11 cellular contexts compared by ENCODE assay signal in genomic region chr10:5563991-5564536, GRCh38. TPM values are rescaled to one million over a fixed set of nuclear protein-coding genes. Genes with fewer than 3 reads are reported as not detected.
DNase-seq lines count a peak whose midpoint lies in the region; ATAC-seq, FAIRE-seq and TF ChIP-seq lines count a peak whose summit lies in the region.
"Had no signal": no experiment of that assay in that cellular context is flagged by ENCODE, and none has a peak within 500 bp of the region (broad histone marks: within the 10 kb centered on the region; RNA-seq: fewer than 3 reads in every experiment).

No MANE protein-coding gene starts in this region.

- BruUV-seq in K562 (replicated peaks; lab: Mats Ljungman, UMichigan): no TSS peak

- H3K9ac ChIP-seq in K562 (ENCODE audit: insufficient read depth in 1 of 2, low read depth in 2 of 2, low read length in 2 of 2): peak overlapping the region in 1 of 2 experiments; percentile 81; a peak in 2 of 4 replicates
- H3K9ac ChIP-seq: BLaER1 treated with 17β-estradiol and CSF1 and Interleukin-3, amounts not matched to agents 10 nM and 100 nM had no signal

- no peak for TF ChIP-seq RAD21 in K562 (CRISPR knock-in tag; conservative IDR thresholded peaks at IDR 0.05 in 1 of 2, IDR thresholded peaks at IDR 0.05 in 1 of 2)

- H3K9me3 ChIP-seq in K562 (replicated peaks; ENCODE audit: control insufficient read depth, insufficient read depth, low read depth, low read length) (no peaks in the 10 kb centered on the region), osteoblast (ENCODE audit: low read depth, low read length) (no peaks in the 10 kb centered on the region)
- H3K9me3 ChIP-seq: BLaER1 treated with 17β-estradiol and CSF1 and Interleukin-3, amounts not matched to agents 10 nM and 100 nM had no signal

- no peak for FAIRE-seq in K562 (lab: Jason Lieb, UNC)

- H3K4me3 ChIP-seq in K562 (no peak overlapping the region), osteoblast (ENCODE audit: insufficient read depth, low read length) (peak overlapping the region; percentile 14)
- H3K4me3 ChIP-seq: BLaER1 treated with 17β-estradiol and CSF1 and Interleukin-3, amounts not matched to agents 10 nM and 100 nM; cardiac muscle cell had no signal

- peak overlapping the region; percentile 75 for H2AFZ ChIP-seq in K562 (ENCODE audit: low read depth, low read length)
- peak overlapping the region; percentile 73 for H2AFZ ChIP-seq in osteoblast (ENCODE audit: low read length)

- peaks cover 32 to 34% of the 10 kb centered on the region in 2 experiments for H3K4me1 ChIP-seq in K562 (replicated peaks in 1 of 2; ENCODE audit: control insufficient read depth in 2 of 2, insufficient read depth in 2 of 2, low read length in 2 of 2)
- peaks cover 56% of the 10 kb centered on the region for H3K4me1 ChIP-seq in osteoblast (ENCODE audit: insufficient read depth, low read length)

- CTCF ChIA-PET in K562 (lab: Yijun Ruan, JAX; ENCODE audit: low intra/inter-chr PET ratio): no interaction called here

- H4K20me1 ChIP-seq in K562 (replicated peaks; ENCODE audit: control insufficient read depth, insufficient read depth, low read length) (no peaks in the 10 kb centered on the region), osteoblast (ENCODE audit: insufficient read depth, low read length) (no peaks in the 10 kb centered on the region)
- H4K20me1 ChIP-seq: BLaER1 treated with 17β-estradiol and CSF1 and Interleukin-3, amounts not matched to agents 10 nM and 100 nM had no signal

- intact Hi-C loops in K562 (cut with micrococcal nuclease): no loop called here

- H3K79me2 ChIP-seq in K562 (ENCODE audit: control insufficient read depth, insufficient read depth, low read length) (no peaks in the 10 kb centered on the region), osteoblast (ENCODE audit: insufficient read depth, low read length) (no peaks in the 10 kb centered on the region)

- TF ChIP-seq POLR2A in K562 (conservative IDR thresholded peaks at IDR 0.05): no peak

- TF ChIP-seq CTCF in K562 (IDR thresholded peaks at IDR 0.05 in 2 of 3, conservative IDR thresholded peaks at IDR 0.05 in 1 of 3; ENCODE audit: insufficient read depth in 2 of 3, low read depth in 1 of 3, low read length in 3 of 3) (no peak), osteoblast (IDR thresholded peaks at IDR 0.05; ENCODE audit: extremely low read depth, low read depth, low read length) (no peak)

- no peak for TF ChIP-seq EP300 in K562 (IDR thresholded peaks at IDR 0.05; ENCODE audit: low read length)

- WGBS in K562 (ENCODE audit: insufficient coverage, low coverage, missing lambda C conversion rate): 56% methylated on average over 15 of the region's 18 CpGs

- H3K36me3 ChIP-seq in K562 (ENCODE audit: control insufficient read depth, insufficient read depth, low read length) (no peaks in the 10 kb centered on the region), osteoblast (ENCODE audit: insufficient read depth, low read length) (no peaks in the 10 kb centered on the region)
- H3K36me3 ChIP-seq: BLaER1 treated with 17β-estradiol and CSF1 and Interleukin-3, amounts not matched to agents 10 nM and 100 nM; cardiac muscle cell had no signal

- H3K27ac ChIP-seq in K562 (ENCODE audit: extremely low read depth, low read depth, low read length) (no peak overlapping the region), osteoblast (ENCODE audit: low read depth, low read length) (peak overlapping the region; percentile 82)
- H3K27ac ChIP-seq: BLaER1 treated with 17β-estradiol and CSF1 and Interleukin-3, amounts not matched to agents 10 nM and 100 nM had no signal

- H3K27me3 ChIP-seq in K562 (ENCODE audit: control insufficient read depth in 2 of 2, insufficient read depth in 2 of 2, low read length in 2 of 2) (no peaks in the 10 kb centered on the region), osteoblast (ENCODE audit: insufficient read depth, low read length) (no peaks in the 10 kb centered on the region)
- H3K27me3 ChIP-seq: BLaER1 treated with 17β-estradiol and CSF1 and Interleukin-3, amounts not matched to agents 10 nM and 100 nM; cardiac muscle cell had no signal

- H3K9me1 ChIP-seq in K562 (ENCODE audit: control insufficient read depth, insufficient read depth, low read length): no peaks in the 10 kb centered on the region

- peak overlapping the region; percentile 39; the same call in 1 of the 2 replicates for H3K4me2 ChIP-seq in K562 (ENCODE audit: insufficient read depth, low read length)
- peak overlapping the region; percentile 61 for H3K4me2 ChIP-seq in osteoblast (ENCODE audit: insufficient read depth, low read length)
- H3K4me2 ChIP-seq: BLaER1 treated with 17β-estradiol and CSF1 and Interleukin-3, amounts not matched to agents 10 nM and 100 nM had no signal

- in situ Hi-C loops in K562 (cut with MboI): no loop called here

- POLR2A ChIA-PET in K562 (lab: Yijun Ruan, JAX): interaction anchor here (0.7 to 1.2 kb wide), 2 partner anchors 71 to 103 kb away, joined by 3 read pairs; no protein-coding TSS in a partner anchor

- DNase-seq in AG08396 (ENCODE audit: low spot score): peak; percentile 68
- peak in 3 of 5 experiments; percentile 13 to 86 (median 21) for DNase-seq in T-helper 2 cell
- DNase-seq in K562 (ENCODE audit: extremely low read depth in 1 of 4, low spot score in 3 of 4): peak in 3 of 4 experiments; percentile 35 to 42 (median 42)
- DNase-seq in osteoblast (ENCODE audit: insufficient read length, low spot score, missing footprints): peak; percentile 93
- DNase-seq in NCI-H526 treated with DMSO at 0.1 percent for 48 hours (lab: John Stamatoyannopoulos, UW): no peak

- ATAC-seq in K562 (peak; percentile 64), HG02642 (IDR thresholded peaks at IDR 0.05; ENCODE audit: poor library complexity, unreplicated experiment) (no peak), GM19452 (IDR thresholded peaks at IDR 0.05; ENCODE audit: unreplicated experiment) (no peak), HG03432 (IDR thresholded peaks at IDR 0.05; ENCODE audit: unreplicated experiment) (no peak)

TF ChIP-seq in K562, 482 proteins besides CTCF, POLR2A, EP300 and RAD21 (continues in another document):
- TF ChIP-seq PML (IDR thresholded peaks at IDR 0.05; ENCODE audit: low read length): no peak
- no peak for TF ChIP-seq PTRF (tag; IDR thresholded peaks at IDR 0.05)
- no peak for TF ChIP-seq ZFX (CRISPR knock-in tag; IDR thresholded peaks at IDR 0.05)
- TF ChIP-seq MEIS2 (IDR thresholded peaks at IDR 0.05; ENCODE audit: partially characterized antibody): no peak
- TF ChIP-seq ZNF23 (CRISPR knock-in tag; IDR thresholded peaks at IDR 0.05): no peak
- no peak for TF ChIP-seq AFF4 (CRISPR knock-in tag; IDR thresholded peaks at IDR 0.05)
- peak; percentile 21 for TF ChIP-seq ATF3 (IDR thresholded peaks at IDR 0.05)
- TF ChIP-seq ATF3 (CRISPR knock-in tag; conservative IDR thresholded peaks at IDR 0.05): no peak
- no peak for TF ChIP-seq SNIP1 (IDR thresholded peaks at IDR 0.05; ENCODE audit: low read depth)

RNA-seq across cellular contexts. Expression of gene CALML3, which starts 39.3 kb away (rescaled TPM):
- not detected in 2 replicates for total RNA-seq in K562 (2011; cell fraction: chromatin; rRNA removed; ENCODE audit: low replicate concordance)
- not detected in 2 replicates for total RNA-seq in K562 (2011; cell fraction: nucleolus; rRNA removed)
- not detected in 2 replicates for total RNA-seq in K562 (2011; cell fraction: nucleoplasm; rRNA removed)
- not detected in 2 replicates for total RNA-seq in K562 (2014; rRNA removed)
- not detected in 2 replicates for total RNA-seq in K562 (2014; rRNA removed; fragmentation: Illumina TruSeq; extraction: Trizol)
- not detected in 2 replicates for total RNA-seq in K562 (2015; rRNA removed; fragmentation: Illumina TruSeq; extraction: Trizol)
- not detected in 2 replicates for total RNA-seq in K562 (2021)
- not detected in 2 replicates for polyA plus RNA-seq in K562 (2011; rRNA removed)
- polyA plus RNA-seq in K562 (2011; cell fraction: cytosol; rRNA removed): not detected in 2 replicates
- not detected in 2 replicates for polyA plus RNA-seq in K562 (2011; cell fraction: nucleus; rRNA removed)
- not detected in 2 replicates for polyA plus RNA-seq in K562 (2012)
- polyA plus RNA-seq in K562 (2014; fragmentation: Illumina TruSeq; extraction: Trizol): not detected in 2 replicates
- polyA plus RNA-seq in K562 (2014; fragmentation: Nextera tagmentation; extraction: Ambion mirVana): not detected
- not detected in 2 replicates for polyA plus RNA-seq in K562 (2014; rRNA removed)
- not detected in 2 replicates for polyA minus RNA-seq in K562 (2011; rRNA and poly(A)+ RNA removed)
- not detected in 2 replicates for polyA minus RNA-seq in K562 (2011; cell fraction: cytosol; rRNA and poly(A)+ RNA removed)
- not detected in 2 replicates for polyA minus RNA-seq in K562 (2011; cell fraction: nucleus; rRNA and poly(A)+ RNA removed)
- not detected in 2 replicates for total RNA-seq in osteoblast
- total RNA-seq: cardiac muscle cell, right cardiac atrium had no signal
- polyA plus RNA-seq: cardiac muscle cell, right cardiac atrium had no signal
